ENCODE assay signal across 2 cellular contexts in the genomic region with DNA sequence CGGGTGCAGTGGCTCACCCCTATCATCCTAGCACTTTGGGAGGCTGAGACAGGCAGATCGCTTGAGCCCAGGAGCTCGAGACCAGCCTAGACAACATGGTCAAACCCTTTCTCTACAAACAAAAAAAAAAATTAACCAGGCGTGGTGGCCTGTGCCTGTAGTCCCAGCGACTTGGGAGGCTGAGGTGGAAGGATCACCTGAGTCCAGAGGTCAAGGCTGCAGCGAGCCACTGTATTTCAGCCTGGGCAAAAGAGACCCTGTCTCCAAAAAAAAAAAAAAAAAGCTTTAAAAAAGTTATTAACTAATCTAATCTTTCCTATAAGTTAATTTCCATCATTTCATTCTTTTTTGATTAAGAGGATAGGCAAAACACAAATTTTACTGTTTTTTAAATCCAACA.
TF ChIP-seq lines count a peak whose summit lies in the region.

No MANE protein-coding gene starts in this region.

TF ChIP-seq in WTC11, 78 proteins besides CTCF, POLR2A, EP300 and RAD21:
- TF ChIP-seq AR (CRISPR knock-in tag; IDR thresholded peaks at IDR 0.05) (no peak), NFE2L1 (CRISPR knock-in tag; IDR thresholded peaks at IDR 0.05) (no peak), E2F4 (CRISPR knock-in tag; IDR thresholded peaks at IDR 0.05; ENCODE audit: borderline replicate concordance, low read depth) (no peak), EMX1 (CRISPR knock-in tag; IDR thresholded peaks at IDR 0.05) (no peak), SP1 (CRISPR knock-in tag; conservative IDR thresholded peaks at IDR 0.05) (no peak), ATF1 (CRISPR knock-in tag; IDR thresholded peaks at IDR 0.05) (no peak), GRHL2 (CRISPR knock-in tag; IDR thresholded peaks at IDR 0.05; ENCODE audit: insufficient replicate concordance, severe bottlenecking) (no peak), SOX15 (CRISPR knock-in tag; IDR thresholded peaks at IDR 0.05) (no peak), GABPB1 (CRISPR knock-in tag; IDR thresholded peaks at IDR 0.05) (no peak), NR2C2 (CRISPR knock-in tag; IDR thresholded peaks at IDR 0.05) (no peak), CBFB (CRISPR knock-in tag; IDR thresholded peaks at IDR 0.05; ENCODE audit: low read depth) (no peak), TP53 (CRISPR knock-in tag; IDR thresholded peaks at IDR 0.05) (no peak), CREM (CRISPR knock-in tag; IDR thresholded peaks at IDR 0.05) (no peak)
- TF ChIP-seq, protein P1, sequence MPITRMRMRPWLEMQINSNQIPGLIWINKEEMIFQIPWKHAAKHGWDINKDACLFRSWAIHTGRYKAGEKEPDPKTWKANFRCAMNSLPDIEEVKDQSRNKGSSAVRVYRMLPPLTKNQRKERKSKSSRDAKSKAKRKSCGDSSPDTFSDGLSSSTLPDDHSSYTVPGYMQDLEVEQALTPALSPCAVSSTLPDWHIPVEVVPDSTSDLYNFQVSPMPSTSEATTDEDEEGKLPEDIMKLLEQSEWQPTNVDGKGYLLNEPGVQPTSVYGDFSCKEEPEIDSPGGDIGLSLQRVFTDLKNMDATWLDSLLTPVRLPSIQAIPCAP (CRISPR knock-in tag; IDR thresholded peaks at IDR 0.05), result no peak

TF ChIP-seq in SK-N-SH, 30 proteins besides CTCF, POLR2A, EP300 and RAD21:
- no peak for TF ChIP-seq JUND (IDR thresholded peaks at IDR 0.05)
- TF ChIP-seq NFIC (IDR thresholded peaks at IDR 0.05; ENCODE audit: borderline replicate concordance), result no peak
- no peak for TF ChIP-seq ELF1 (IDR thresholded peaks at IDR 0.05)
- no peak for TF ChIP-seq GABPA (IDR thresholded peaks at IDR 0.05; ENCODE audit: low read depth)
- TF ChIP-seq RXRA (IDR thresholded peaks at IDR 0.05; ENCODE audit: borderline replicate concordance, low read depth), result no peak
- TF ChIP-seq IRF3 (IDR thresholded peaks at IDR 0.05; ENCODE audit: low read depth, low read length), result no peak
- TF ChIP-seq NRF1 (IDR thresholded peaks at IDR 0.05; ENCODE audit: low read depth, low read length), result no peak
- TF ChIP-seq ZBTB33 (IDR thresholded peaks at IDR 0.05; ENCODE audit: borderline replicate concordance, low read depth), result no peak
- TF ChIP-seq TEAD4 (IDR thresholded peaks at IDR 0.05; ENCODE audit: borderline replicate concordance, insufficient read depth), result no peak
- no peak for TF ChIP-seq PBX3 (IDR thresholded peaks at IDR 0.05)
